In genomic region chr9:72955636-72956035, GRCh38 we compare ENCODE assay signal across 1 cellular context. TPM values are rescaled to one million over a fixed set of nuclear protein-coding genes. Genes with fewer than 3 reads are reported as not detected.
"Had no signal": no experiment of that assay in that cellular context is flagged by ENCODE, and none has a peak within 500 bp of the region (broad histone marks: within the 10 kb centered on the region; RNA-seq: fewer than 3 reads in every experiment).

No MANE protein-coding gene starts in this region.

RNA-seq across cellular contexts. Expression of gene ALDH1A1, which starts 2.8 kb away (rescaled TPM):
- total RNA-seq: osteocyte had no signal
